Comparison of ENCODE assay signal across 10 cellular contexts in genomic region chr6:158825951-158826306, GRCh38. TPM values are rescaled to one million over a fixed set of nuclear protein-coding genes. Genes with fewer than 3 reads are reported as not detected.
DNase-seq lines count a peak whose midpoint lies in the region; ATAC-seq, FAIRE-seq and TF ChIP-seq lines count a peak whose summit lies in the region.
"Had no signal": no experiment of that assay in that cellular context is flagged by ENCODE, and none has a peak within 500 bp of the region (broad histone marks: within the 10 kb centered on the region; RNA-seq: fewer than 3 reads in every experiment).

No MANE protein-coding gene starts in this region.

- H3K4me1 ChIP-seq in HEK293 (ENCODE audit: control insufficient read depth, insufficient read depth, low read length) (no peaks in the 10 kb centered on the region), keratinocyte (ENCODE audit: control insufficient read depth, extremely low read depth, insufficient read depth, low read length) (no peaks in the 10 kb centered on the region), smooth muscle cell (ENCODE audit: low read depth) (no peaks in the 10 kb centered on the region), transverse colon (no peaks in the 10 kb centered on the region)

- peaks cover 0 to 1% of the 10 kb centered on the region in 2 donors for H3K36me3 Mint-ChIP-seq in activated T-cell treated with anti-CD3 and anti-CD28 coated beads, Interleukin-2, amount 50 U/mL, for 72 hours (ENCODE audit: insufficient read depth in 2 of 2)

- in situ Hi-C loops in transverse colon (cut with MboI; ENCODE audit: low pct_ligation_motif_present in 1 of 4, low pct_unique_long_range_greater_than_20kb in 1 of 4, low sequenced_read_pairs in 3 of 4), result no loop called here

- ATAC-seq in activated T-cell treated with anti-CD3 and anti-CD28 coated beads, Interleukin-2, amount 50 U/mL, for 72 hours (replicated peaks in 1 of 2), result no peak

- no peaks in the 10 kb centered on the region for H3K9me3 Mint-ChIP-seq in activated T-cell treated with anti-CD3 and anti-CD28 coated beads, Interleukin-2, amount 50 U/mL, for 72 hours

- DNase-seq in choroid plexus epithelial cell (ENCODE audit: low read depth) (peak; percentile 76), keratinocyte (ENCODE audit: low read depth, low spot score) (no peak), smooth muscle cell (lab: John Stamatoyannopoulos, UW; ENCODE audit: unreplicated experiment) (no peak), transverse colon (no peak), NCI-H446 treated with DMSO at 0.1 percent for 48 hours (lab: John Stamatoyannopoulos, UW) (no peak), superior temporal gyrus (ENCODE audit: extremely low spot score) (no peak)
- no peak for DNase-seq in activated T-cell treated with anti-CD3 and anti-CD28 coated beads, Interleukin-2, amount 50 U/mL, for 72 hours
- DNase-seq: NCI-H345, T1000 had no signal

- FAIRE-seq in keratinocyte (lab: Jason Lieb, UNC), result no peak

- H2AFZ ChIP-seq in keratinocyte (ENCODE audit: control insufficient read depth, low read length) (peak overlapping the region; percentile 52), smooth muscle cell (ENCODE audit: low read depth) (peak overlapping the region; percentile 31)

- H3K9ac ChIP-seq in keratinocyte (ENCODE audit: control insufficient read depth, extremely low read depth, insufficient read depth, low read length), result no peak overlapping the region
- no peak overlapping the region for H3K9ac ChIP-seq in smooth muscle cell (ENCODE audit: low read depth)

- no peak overlapping the region for H3K27ac ChIP-seq in HEK293 (ENCODE audit: extremely low read depth, low read depth, low read length)
- H3K27ac ChIP-seq in keratinocyte (ENCODE audit: control insufficient read depth, insufficient read depth, low read length), result no peak overlapping the region
- no peak overlapping the region for H3K27ac ChIP-seq in smooth muscle cell (ENCODE audit: low read depth)
- no peak overlapping the region for H3K27ac ChIP-seq in transverse colon

- no peaks in the 10 kb centered on the region for H3F3A ChIP-seq in smooth muscle cell (ENCODE audit: low read depth)

- no peaks in the 10 kb centered on the region for H3K36me3 ChIP-seq in HEK293 (ENCODE audit: control insufficient read depth in 2 of 2, insufficient read depth in 1 of 2, low read length in 2 of 2)
- no peaks in the 10 kb centered on the region for H3K36me3 ChIP-seq in keratinocyte (ENCODE audit: control insufficient read depth in 2 of 2, extremely low read depth in 1 of 2, insufficient read depth in 2 of 2, low read length in 2 of 2)
- H3K36me3 ChIP-seq in smooth muscle cell (ENCODE audit: low read depth), result no peaks in the 10 kb centered on the region
- no peaks in the 10 kb centered on the region for H3K36me3 ChIP-seq in transverse colon

- H3K27me3 ChIP-seq in keratinocyte (ENCODE audit: control insufficient read depth, extremely low read depth, insufficient read depth, low read length) (no peaks in the 10 kb centered on the region), smooth muscle cell (ENCODE audit: low read depth) (no peaks in the 10 kb centered on the region), transverse colon (no peaks in the 10 kb centered on the region)

- peaks cover 15% of the 10 kb centered on the region for H3K4me1 Mint-ChIP-seq in activated T-cell treated with anti-CD3 and anti-CD28 coated beads, Interleukin-2, amount 50 U/mL, for 72 hours (ENCODE audit: low read depth)

- no peak overlapping the region for H3K4me3 Mint-ChIP-seq in activated T-cell treated with anti-CD3 and anti-CD28 coated beads, Interleukin-2, amount 50 U/mL, for 72 hours

- H3K27me3 Mint-ChIP-seq in activated T-cell treated with anti-CD3 and anti-CD28 coated beads, Interleukin-2, amount 50 U/mL, for 72 hours (ENCODE audit: low read depth), result no peaks in the 10 kb centered on the region

- H3K4me3 ChIP-seq in HEK293 (ENCODE audit: low read depth, low read length), result no peak overlapping the region
- peak overlapping the region; percentile 30 for H3K4me3 ChIP-seq in choroid plexus epithelial cell (ENCODE audit: low read depth, low read length)
- H3K4me3 ChIP-seq in keratinocyte (ENCODE audit: control insufficient read depth in 2 of 3, extremely low read depth in 1 of 3, insufficient read depth in 2 of 3, low read depth in 1 of 3, low read length in 3 of 3), result no peak overlapping the region
- H3K4me3 ChIP-seq in smooth muscle cell, result no peak overlapping the region
- no peak overlapping the region for H3K4me3 ChIP-seq in transverse colon

- TF ChIP-seq EP300 in transverse colon (IDR thresholded peaks at IDR 0.05; ENCODE audit: low read depth), result no peak

- no peak for TF ChIP-seq CTCF in HEK293 (tag by site-specific recombination; IDR thresholded peaks at IDR 0.05)
- no peak for TF ChIP-seq CTCF in choroid plexus epithelial cell (conservative IDR thresholded peaks at IDR 0.05; ENCODE audit: low read depth, low read length)
- TF ChIP-seq CTCF in keratinocyte (optimal IDR thresholded peaks at IDR 0.05 in 1 of 3, IDR thresholded peaks at IDR 0.05 in 1 of 3, conservative IDR thresholded peaks at IDR 0.05 in 1 of 3; ENCODE audit: extremely low read depth in 1 of 3, insufficient read depth in 2 of 3, low read length in 3 of 3), result no peak
- no peak for TF ChIP-seq CTCF in smooth muscle cell (IDR thresholded peaks at IDR 0.05; ENCODE audit: borderline replicate concordance, insufficient read depth, poor library complexity, severe bottlenecking)
- no peak for TF ChIP-seq CTCF in transverse colon (IDR thresholded peaks at IDR 0.05)

- H3K4me2 ChIP-seq in keratinocyte (ENCODE audit: control insufficient read depth, extremely low read depth, insufficient read depth, low read depth, low read length) (no peak overlapping the region), smooth muscle cell (no peak overlapping the region)

- intact Hi-C loops in transverse colon (cut with DNase I; ENCODE audit: low total_unique reads), result no loop called here

- H3K9me3 ChIP-seq in HEK293 (ENCODE audit: control insufficient read depth, insufficient read depth, low read depth, low read length) (no peaks in the 10 kb centered on the region), keratinocyte (ENCODE audit: control insufficient read depth, low read depth, low read length) (no peaks in the 10 kb centered on the region), smooth muscle cell (replicated peaks; ENCODE audit: low read depth) (no peaks in the 10 kb centered on the region), transverse colon (no peaks in the 10 kb centered on the region)

- 59% methylated on average over 9 of the region's 9 CpGs for WGBS in smooth muscle cell (ENCODE audit: low lambda C conversion rate)
- WGBS in transverse colon (ENCODE audit: low coverage in 1 of 2), 2 donors, result 73 to 79% methylated on average over 3 to 9 of the region's 9 CpGs

- no peak for TF ChIP-seq POLR2A in transverse colon (IDR thresholded peaks at IDR 0.05)

- H4K20me1 ChIP-seq in keratinocyte (ENCODE audit: control insufficient read depth, extremely low read depth, insufficient read depth, low read length) (no peaks in the 10 kb centered on the region), smooth muscle cell (ENCODE audit: low read depth) (no peaks in the 10 kb centered on the region)

- H3K79me2 ChIP-seq in keratinocyte (ENCODE audit: control insufficient read depth, insufficient read depth, low read length), result no peaks in the 10 kb centered on the region
- H3K79me2 ChIP-seq in smooth muscle cell (ENCODE audit: low read depth), result no peaks in the 10 kb centered on the region

- H3K9me1 ChIP-seq in keratinocyte (ENCODE audit: control insufficient read depth, extremely low read depth, insufficient read depth, low read length), result no peaks in the 10 kb centered on the region

- CTCF ChIA-PET in HEK293 (lab: Yijun Ruan, JAX), result no interaction called here

- H3K27ac Mint-ChIP-seq in activated T-cell treated with anti-CD3 and anti-CD28 coated beads, Interleukin-2, amount 50 U/mL, for 72 hours, result no peak overlapping the region

- dilution Hi-C loops in keratinocyte (cut with MboI; ENCODE audit: extremely low pct_ligation_motif_present, low sequenced_read_pairs), result no loop called here

- POLR2A ChIA-PET in HEK293 (lab: Yijun Ruan, JAX), result interaction anchor here (1.4 to 2.1 kb wide), 2 partner anchors 12 to 43 kb away, joined by 4 to 9 read pairs; no protein-coding TSS in a partner anchor

RNA-seq across cellular contexts. Expression of gene EZR, which starts 6.8 kb away (rescaled TPM):
- polyA plus RNA-seq in keratinocyte (261 to 315 TPM (median 277 TPM) in 3 replicates), smooth muscle cell (55.0 and 190 TPM in 2 replicates)
- polyA plus RNA-seq in keratinocyte (2011; ENCODE audit: low read depth), result 132 TPM
- 255 and 263 TPM in 2 replicates for polyA plus RNA-seq in keratinocyte (2011; cell fraction: cytosol; rRNA removed)
- polyA plus RNA-seq in keratinocyte (2011; cell fraction: nucleus; rRNA removed), result 396 and 431 TPM in 2 replicates
- 252 and 297 TPM in 2 replicates for polyA plus RNA-seq in keratinocyte (2012; ENCODE audit: low replicate concordance)
- polyA minus RNA-seq in keratinocyte, result 201 to 226 TPM (median 219 TPM) in 3 replicates
- 188 TPM for polyA minus RNA-seq in keratinocyte (2011; cell fraction: cytosol; rRNA and poly(A)+ RNA removed)
- 136 and 235 TPM in 2 replicates for polyA minus RNA-seq in keratinocyte (2011; cell fraction: nucleus; rRNA and poly(A)+ RNA removed)
- total RNA-seq in smooth muscle cell (98.4 and 113 TPM in 2 replicates), transverse colon (100 to 1,000 TPM; 149 to 430 (median 319) TPM)
- 100 to 1,000 TPM; 167 to 177 TPM for total RNA-seq in activated T-cell treated with anti-CD3 and anti-CD28 coated beads, Interleukin-2, amount 50 U/mL, for 72 hours
